In genomic region chr5:54217826-54218503, GRCh38 we compare ENCODE assay signal across 8 cellular contexts.
DNase-seq lines count a peak whose midpoint lies in the region; ATAC-seq, FAIRE-seq and TF ChIP-seq lines count a peak whose summit lies in the region.
"Had no signal": no experiment of that assay in that cellular context is flagged by ENCODE, and none has a peak within 500 bp of the region (broad histone marks: within the 10 kb centered on the region; RNA-seq: fewer than 3 reads in every experiment).

No MANE protein-coding gene starts in this region.

- H2AFZ ChIP-seq in astrocyte (ENCODE audit: low read depth, low read length), result no peak overlapping the region

- peak; percentile 67 for ATAC-seq in HG02798 (IDR thresholded peaks at IDR 0.05; ENCODE audit: poor library complexity, unreplicated experiment)

- no peak overlapping the region for H3K4me2 ChIP-seq in astrocyte (ENCODE audit: low read length)

- FAIRE-seq in astrocyte (lab: Jason Lieb, UNC), result peak; percentile 89

- peaks cover 20% of the 10 kb centered on the region for H3K4me1 Mint-ChIP-seq in astrocyte (ENCODE audit: low read depth, unreplicated experiment)

- H3K9me3 Mint-ChIP-seq in astrocyte (ENCODE audit: unreplicated experiment), result no peaks in the 10 kb centered on the region
- H3K9me3 Mint-ChIP-seq: activated naive CD4-positive, alpha-beta T cell treated with anti-CD3 and anti-CD28 coated beads, Interleukin-2, amount 50 U/mL, for 72 hours had no signal

- H3K36me3 Mint-ChIP-seq in astrocyte (ENCODE audit: low read depth, unreplicated experiment), result no peaks in the 10 kb centered on the region

- H3K4me1 ChIP-seq in astrocyte (ENCODE audit: insufficient read depth, low read length), result no peaks in the 10 kb centered on the region

- TF ChIP-seq CTCF in GM06990 (IDR thresholded peaks at IDR 0.05; ENCODE audit: insufficient read depth, low read length, poor library complexity, severe bottlenecking), result peak; percentile 64
- peak; percentile 88 for TF ChIP-seq CTCF in astrocyte (IDR thresholded peaks at IDR 0.05; ENCODE audit: insufficient read depth, low read depth, low read length)

- H3K27ac Mint-ChIP-seq in astrocyte (ENCODE audit: unreplicated experiment), result no peak overlapping the region
- H3K27ac Mint-ChIP-seq: activated naive CD4-positive, alpha-beta T cell treated with anti-CD3 and anti-CD28 coated beads, Interleukin-2, amount 50 U/mL, for 72 hours had no signal

- H3K27me3 ChIP-seq in GM06990 (replicated peaks; ENCODE audit: control insufficient read depth, insufficient read depth, low read length) (no peaks in the 10 kb centered on the region), astrocyte (ENCODE audit: insufficient read depth, low read length) (no peaks in the 10 kb centered on the region), MG63 (no peaks in the 10 kb centered on the region)

- H3K9me3 ChIP-seq in astrocyte (ENCODE audit: insufficient read depth, low read depth, low read length) (no peaks in the 10 kb centered on the region), MG63 (no peaks in the 10 kb centered on the region)

- no peaks in the 10 kb centered on the region for H3K79me2 ChIP-seq in astrocyte (ENCODE audit: insufficient read depth, low read length)

- no peak overlapping the region for H3K4me3 Mint-ChIP-seq in astrocyte (ENCODE audit: unreplicated experiment)

- H3K27ac ChIP-seq in astrocyte (ENCODE audit: low read depth, low read length), result no peak overlapping the region

- no peak overlapping the region for H3K4me3 ChIP-seq in GM06990 (replicated peaks; ENCODE audit: low read depth, low read length)
- H3K4me3 ChIP-seq in astrocyte (ENCODE audit: insufficient read depth, low read depth, low read length), result no peak overlapping the region
- H3K4me3 ChIP-seq in MG63, result no peak overlapping the region

- H3K9ac ChIP-seq in astrocyte (ENCODE audit: low read length), result no peak overlapping the region

- DNase-seq in GM06990 (ENCODE audit: extremely low read depth, insufficient read length), result no peak
- DNase-seq in NCI-H345 (lab: John Stamatoyannopoulos, UW), result peak; percentile 50
- peak; percentile 47 for DNase-seq in astrocyte (ENCODE audit: low read depth)
- DNase-seq in hippocampal formation (lab: John Stamatoyannopoulos, UW), result peak; percentile 2 to 80
- DNase-seq in smooth muscle cell of the brain vasculature (ENCODE audit: low read depth, low spot score), result peak; percentile 50
- no peak for DNase-seq in MG63

- no peaks in the 10 kb centered on the region for H4K20me1 ChIP-seq in astrocyte (ENCODE audit: insufficient read depth, low read length)

- no peaks in the 10 kb centered on the region for H3K27me3 Mint-ChIP-seq in astrocyte (ENCODE audit: low read depth, unreplicated experiment)

- H3K36me3 ChIP-seq in GM06990 (ENCODE audit: control insufficient read depth, insufficient read depth, low read length) (no peaks in the 10 kb centered on the region), astrocyte (ENCODE audit: insufficient read depth, low read length) (no peaks in the 10 kb centered on the region), MG63 (no peaks in the 10 kb centered on the region)

Comparison
In these comparisons a context has a peak if more than half of its experiments do, and no peak if none do; other contexts are left out.
1. DNase-seq: peak in NCI-H345 (single experiment), astrocyte (single experiment), hippocampal formation (2 of 2) and smooth muscle cell of the brain vasculature (single experiment); none in GM06990 (single experiment) and MG63 (single experiment).